Comparison of ENCODE assay signal across 1 cellular context in genomic region chr17:50122945-50123344, GRCh38.
TF ChIP-seq lines count a peak whose summit lies in the region.

No MANE protein-coding gene starts in this region.

TF ChIP-seq in IMR-90, 13 proteins besides CTCF, POLR2A, EP300 and RAD21:
- no peak for TF ChIP-seq MXI1 (IDR thresholded peaks at IDR 0.05; ENCODE audit: borderline replicate concordance, low read depth, low read length)
- no peak for TF ChIP-seq CHD1 (IDR thresholded peaks at IDR 0.05; ENCODE audit: low read depth, low read length)
- TF ChIP-seq MAZ (IDR thresholded peaks at IDR 0.05; ENCODE audit: borderline replicate concordance, low read depth, low read length) = no peak
- no peak for TF ChIP-seq RCOR1 (IDR thresholded peaks at IDR 0.05; ENCODE audit: insufficient replicate concordance, low read length)
- no peak for TF ChIP-seq SMC3 (IDR thresholded peaks at IDR 0.05; ENCODE audit: low read depth, low read length)
- no peak for TF ChIP-seq FOS (IDR thresholded peaks at IDR 0.05; ENCODE audit: low read depth, low read length)
- no peak for TF ChIP-seq BHLHE40 (IDR thresholded peaks at IDR 0.05; ENCODE audit: low read depth, low read length)
- TF ChIP-seq ELK1 (IDR thresholded peaks at IDR 0.05; ENCODE audit: borderline replicate concordance, low read depth, low read length) = no peak
- no peak for TF ChIP-seq USF2 (IDR thresholded peaks at IDR 0.05; ENCODE audit: low read depth, low read length)
- TF ChIP-seq NFE2L2 (IDR thresholded peaks at IDR 0.05; ENCODE audit: low read depth, low read length) = no peak
- TF ChIP-seq RFX5 (IDR thresholded peaks at IDR 0.05; ENCODE audit: low read depth, low read length) = no peak
- TF ChIP-seq MAFK (IDR thresholded peaks at IDR 0.05; ENCODE audit: low read depth, low read length) = no peak
- TF ChIP-seq CEBPB (IDR thresholded peaks at IDR 0.05; ENCODE audit: low read depth, low read length) = no peak
